ENCODE assay signal across 8 cellular contexts in genomic region chr17:38870259-38871165, GRCh38. TPM values are rescaled to one million over a fixed set of nuclear protein-coding genes. Genes with fewer than 3 reads are reported as not detected.
DNase-seq lines count a peak whose midpoint lies in the region; ATAC-seq and TF ChIP-seq lines count a peak whose summit lies in the region.

No MANE protein-coding gene starts in this region.

- peaks cover 2% of the 10 kb centered on the region for H3K27me3 Mint-ChIP-seq in activated naive CD4-positive, alpha-beta T cell treated with anti-CD3 and anti-CD28 coated beads for 36 hours (ENCODE audit: low read depth)

- peak overlapping the region; percentile 92 to 96 for H3K27ac ChIP-seq in ovary

- H3K9me3 Mint-ChIP-seq in activated naive CD4-positive, alpha-beta T cell treated with anti-CD3 and anti-CD28 coated beads for 36 hours = no peaks in the 10 kb centered on the region

- TF ChIP-seq CTCF in ovary (IDR thresholded peaks at IDR 0.05) = peak in 1 of 3 donors; percentile 5

- peaks cover 59% of the 10 kb centered on the region for H3K4me1 Mint-ChIP-seq in activated naive CD4-positive, alpha-beta T cell treated with anti-CD3 and anti-CD28 coated beads for 36 hours (ENCODE audit: low read depth)

- no peaks in the 10 kb centered on the region for H3K9me3 ChIP-seq in ovary

- peak overlapping the region; percentile 97 for H3K27ac Mint-ChIP-seq in activated naive CD4-positive, alpha-beta T cell treated with anti-CD3 and anti-CD28 coated beads for 36 hours

- peak overlapping the region; percentile 95 for H3K4me3 ChIP-seq in ovary

- WGBS in ovary, 3 donors = 0% methylated on average over 48 to 56 of the region's 56 CpGs

- intact Hi-C loops in activated naive CD4-positive, alpha-beta T cell treated with anti-CD3 and anti-CD28 coated beads for 36 hours (cut with micrococcal nuclease) = loop anchor here (1.0 to 10.0 kb wide), 9 partner anchors 11 to 1237 kb away; partner anchors contain the start of genes FBXL20, FBXO47 and RPL19
- intact Hi-C loops in ovary (cut with DNase I) = loop anchor here in 1 of 4 donors (10.0 kb wide), 1 partner anchor 284 kb away; the partner anchor contains the start of gene PLXDC1

- TF ChIP-seq POLR2A in ovary (IDR thresholded peaks at IDR 0.05) = no peak

- peaks cover 33% of the 10 kb centered on the region for H3K4me1 ChIP-seq in ovary (ENCODE audit: insufficient read depth)

- TF ChIP-seq EP300 in ovary (IDR thresholded peaks at IDR 0.05) = no peak

- peak overlapping the region; percentile 98 for H3K4me3 Mint-ChIP-seq in activated naive CD4-positive, alpha-beta T cell treated with anti-CD3 and anti-CD28 coated beads for 36 hours

- H3K36me3 Mint-ChIP-seq in activated naive CD4-positive, alpha-beta T cell treated with anti-CD3 and anti-CD28 coated beads for 36 hours (ENCODE audit: low read depth) = peaks cover 4% of the 10 kb centered on the region

- CTCF ChIA-PET in activated naive CD4-positive, alpha-beta T cell treated with anti-CD3 and anti-CD28 coated beads for 36 hours (lab: Charles Lee) = interaction anchor here (0.6 to 4.2 kb wide), 18 partner anchors 11 to 222 kb away, joined by 3 to 26 read pairs (median 4); partner anchors contain the start of genes LASP1NB and RPL23

- peak; percentile 73 for DNase-seq in EH (ENCODE audit: low read depth)
- DNase-seq in SIG-M5 treated with dmso at 0.1 percent for 504 hours (lab: John Stamatoyannopoulos, UW; ENCODE audit: unreplicated experiment) = peak; percentile 76
- peak; percentile 82 for DNase-seq in activated naive CD4-positive, alpha-beta T cell treated with anti-CD3 and anti-CD28 coated beads for 36 hours
- peak; percentile 71 for DNase-seq in glomerular visceral epithelial cell (ENCODE audit: extremely low spot score)
- DNase-seq in ovary = peak; percentile 74 to 83 (median 80)
- peak; percentile 86 for DNase-seq in ureter (ENCODE audit: low spot score)

- H3K36me3 ChIP-seq in ovary = no peaks in the 10 kb centered on the region

- ATAC-seq in HG03066 (IDR thresholded peaks at IDR 0.05; ENCODE audit: low read depth, unreplicated experiment) (peak; percentile 24), HG02759 (IDR thresholded peaks at IDR 0.05; ENCODE audit: unreplicated experiment) (no peak)

- no peaks in the 10 kb centered on the region for H3K27me3 ChIP-seq in ovary

RNA-seq across cellular contexts. Expression of gene LASP1, which starts 0.7 kb away (rescaled TPM):
- total RNA-seq in activated naive CD4-positive, alpha-beta T cell treated with anti-CD3 and anti-CD28 coated beads for 36 hours = 100 to 1,000 TPM; 105 to 113 TPM
- total RNA-seq in ovary = 100 to 1,000 TPM in 2 of 7 donors, 10 to 100 TPM in 5; 40.9 to 125 (median 95.0) TPM
- 100 to 1,000 TPM in 1 of 2 donors, 10 to 100 TPM in 1; 57.2 to 138 TPM for polyA plus RNA-seq in ovary
- 126 TPM for total RNA-seq in ureter

RNA-seq across cellular contexts. Expression of gene RPL23, which starts 17.0 kb away (rescaled TPM):
- total RNA-seq in activated naive CD4-positive, alpha-beta T cell treated with anti-CD3 and anti-CD28 coated beads for 36 hours = 1,000 to 10,000 TPM; 2,241 to 2,332 TPM
- total RNA-seq in ovary (1,000 to 10,000 TPM; 2,982 to 5,219 (median 3,257) TPM), ureter (1,659 TPM)
- 1,000 to 10,000 TPM; 4,771 to 7,100 TPM for polyA plus RNA-seq in ovary

RNA-seq across cellular contexts. Expression of gene CWC25, which starts 45.4 kb away (rescaled TPM):
- 10 to 100 TPM; 18.6 to 21.9 TPM for total RNA-seq in activated naive CD4-positive, alpha-beta T cell treated with anti-CD3 and anti-CD28 coated beads for 36 hours
- total RNA-seq in ovary (10 to 100 TPM; 16.4 to 21.6 (median 18.6) TPM), ureter (29.0 TPM)
- 10 to 100 TPM; 16.9 to 25.2 TPM for polyA plus RNA-seq in ovary
